Comparison of ENCODE assay signal across 7 cellular contexts in the genomic region with DNA sequence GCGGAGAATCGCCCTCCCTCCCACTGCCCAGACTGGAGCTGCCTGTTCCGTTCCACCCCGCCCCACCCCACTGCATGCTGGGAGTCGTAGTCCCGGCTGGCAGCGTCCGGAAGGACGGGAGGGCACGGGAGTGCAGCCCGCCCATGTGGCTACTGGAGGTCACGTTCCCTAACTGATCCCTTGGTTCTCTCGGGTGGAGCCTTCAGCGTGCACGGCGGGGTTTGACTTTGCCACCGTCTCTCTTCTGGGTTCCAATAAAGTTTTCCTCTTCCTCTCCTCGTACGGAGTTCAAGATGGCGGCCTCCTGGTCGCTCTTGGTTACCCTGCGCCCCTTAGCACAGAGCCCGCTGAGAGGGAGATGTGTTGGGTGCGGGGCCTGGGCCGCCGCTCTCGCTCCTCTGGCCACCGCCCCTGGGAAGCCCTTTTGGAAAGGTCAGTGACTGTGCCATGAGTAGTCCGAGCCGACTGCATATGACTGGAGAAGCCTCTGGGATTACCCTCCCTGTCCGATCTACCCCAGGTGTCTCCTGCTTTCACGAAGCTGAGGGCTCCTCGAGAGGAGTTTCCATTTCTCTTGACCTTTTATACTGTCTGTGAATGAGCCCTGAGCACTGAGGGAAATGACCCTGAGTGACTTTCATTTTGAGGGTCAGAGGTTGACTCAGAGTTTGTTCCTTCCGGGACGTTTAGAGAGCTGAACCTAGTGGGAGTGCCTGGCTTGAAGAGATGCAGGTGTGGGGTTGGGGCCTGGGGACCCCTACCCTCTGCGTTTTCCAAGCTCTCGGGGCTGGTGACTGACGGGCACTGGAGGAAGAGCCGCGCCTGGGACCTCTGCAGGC.
DNase-seq lines count a peak whose midpoint lies in the region; ATAC-seq lines count a peak whose summit lies in the region.

Gene AFG1L (plus strand): TSS at position 268 of the 839 bp plus-strand sequence. CDS start 26 bp downstream, at position 294.

- peak; percentile 57 for DNase-seq in NCI-H1694 treated with DMSO at 0.1 percent for 48 hours (lab: John Stamatoyannopoulos, UW)
- peak; percentile 85 for DNase-seq in T-helper 9 cell
- peak; percentile 94 for DNase-seq in astrocyte of the hippocampus (ENCODE audit: low read depth, low spot score)
- peak; percentile 83 to 89 for DNase-seq in hippocampal formation (lab: John Stamatoyannopoulos, UW)
- DNase-seq in retina: peak; percentile 98

- ATAC-seq in GM18502 (IDR thresholded peaks at IDR 0.05; ENCODE audit: poor library complexity, unreplicated experiment) (peak; percentile 90), HG02884 (IDR thresholded peaks at IDR 0.05; ENCODE audit: unreplicated experiment) (peak; percentile 76)

Comparison
In these comparisons a context has a peak if more than half of its experiments do, and no peak if none do; other contexts are left out.
1. Peak in every context shown above with its lines: DNase-seq and ATAC-seq.